Comparison of ENCODE assay signal across 12 cellular contexts in genomic region chr17:43333438-43333943, GRCh38.
A peak's percentile ranks its signal among the peaks of the same experiment; 100 is the strongest.
DNase-seq lines count a peak whose midpoint lies in the region; ATAC-seq and TF ChIP-seq lines count a peak whose summit lies in the region.
"Had no signal": no experiment of that assay in that cellular context is flagged by ENCODE, and none has a peak within 500 bp of the region (broad histone marks: within the 10 kb centered on the region; RNA-seq: fewer than 3 reads in every experiment).

No MANE protein-coding gene starts in this region.

- H3K79me2 ChIP-seq in neural progenitor cell (ENCODE audit: low read depth) = no peaks in the 10 kb centered on the region

- H3K4me3 Mint-ChIP-seq in HFFc6 (peak overlapping the region; percentile 57; the same call in 1 of the 2 replicates), neural progenitor cell (peak overlapping the region; percentile 8)
- peak overlapping the region; percentile 26 for H3K4me3 Mint-ChIP-seq in activated T-helper 17 cell treated with anti-CD3 and anti-CD28 coated beads, Interleukin-2, amount 50 U/mL, for 72 hours
- no peak overlapping the region for H3K4me3 Mint-ChIP-seq in CD8-positive, alpha-beta memory T cell
- H3K4me3 Mint-ChIP-seq: activated CD8-positive, alpha-beta T cell treated with anti-CD3 and anti-CD28 coated beads for 36 hours had no signal

- H3K4me3 ChIP-seq in BLaER1 (peak overlapping the region; percentile 51), neural progenitor cell (no peak overlapping the region)
- H3K4me3 ChIP-seq in CD8-positive, alpha-beta memory T cell (ENCODE audit: low read length) = no peak overlapping the region
- H3K4me3 ChIP-seq: adrenal gland had no signal

- peak overlapping the region; percentile 52 for H3K27ac ChIP-seq in BLaER1
- no peak overlapping the region for H3K27ac ChIP-seq in neural progenitor cell
- H3K27ac ChIP-seq in CD8-positive, alpha-beta memory T cell (ENCODE audit: low read depth, low read length) = no peak overlapping the region

- H3K36me3 ChIP-seq in BLaER1 (no peaks in the 10 kb centered on the region), neural progenitor cell (no peaks in the 10 kb centered on the region)
- H3K36me3 ChIP-seq in CD8-positive, alpha-beta memory T cell (ENCODE audit: insufficient read depth, low read length) = no peaks in the 10 kb centered on the region
- H3K36me3 ChIP-seq: adrenal gland had no signal

- H3K36me3 Mint-ChIP-seq in HFFc6 (ENCODE audit: low read depth) (no peaks in the 10 kb centered on the region), neural progenitor cell (no peaks in the 10 kb centered on the region)
- no peaks in the 10 kb centered on the region for H3K36me3 Mint-ChIP-seq in activated T-helper 17 cell treated with anti-CD3 and anti-CD28 coated beads, Interleukin-2, amount 50 U/mL, for 72 hours (ENCODE audit: low read depth)
- no peaks in the 10 kb centered on the region for H3K36me3 Mint-ChIP-seq in CD8-positive, alpha-beta memory T cell

- H3K4me1 ChIP-seq in BLaER1 (peaks cover 31% of the 10 kb centered on the region), neural progenitor cell (peaks cover 36% of the 10 kb centered on the region)
- peaks cover 6% of the 10 kb centered on the region for H3K4me1 ChIP-seq in CD8-positive, alpha-beta memory T cell (ENCODE audit: insufficient read depth, low read length)

- H3K4me1 Mint-ChIP-seq in HFFc6 (ENCODE audit: low read depth) = peaks cover 46% of the 10 kb centered on the region
- peaks cover 11% of the 10 kb centered on the region for H3K4me1 Mint-ChIP-seq in activated T-helper 17 cell treated with anti-CD3 and anti-CD28 coated beads, Interleukin-2, amount 50 U/mL, for 72 hours
- H3K4me1 Mint-ChIP-seq in neural progenitor cell = peaks cover 27% of the 10 kb centered on the region
- peaks cover 9 to 15% (median 14%) of the 10 kb centered on the region in 3 donors for H3K4me1 Mint-ChIP-seq in CD8-positive, alpha-beta memory T cell

- POLR2A ChIA-PET in CD8-positive, alpha-beta memory T cell (lab: Charles Lee) = no interaction called here

- H4K20me1 ChIP-seq in BLaER1 = no peaks in the 10 kb centered on the region
- peaks cover 4% of the 10 kb centered on the region for H4K20me1 ChIP-seq in neural progenitor cell (ENCODE audit: low read depth)

- H3K27me3 ChIP-seq in BLaER1 (no peaks in the 10 kb centered on the region), neural progenitor cell (no peaks in the 10 kb centered on the region)
- H3K27me3 ChIP-seq in CD8-positive, alpha-beta memory T cell (ENCODE audit: insufficient read depth, low read length, poor library complexity, severe bottlenecking) = no peaks in the 10 kb centered on the region
- H3K27me3 ChIP-seq: adrenal gland had no signal

- H3K4me2 ChIP-seq in BLaER1 (peak overlapping the region; percentile 84), neural progenitor cell (no peak overlapping the region)

- peaks cover 55% of the 10 kb centered on the region for H3F3A ChIP-seq in neural progenitor cell (ENCODE audit: low read depth)

- no peak for TF ChIP-seq CTCF in HFFc6 (IDR thresholded peaks at IDR 0.05)
- no peak for TF ChIP-seq CTCF in neural progenitor cell (IDR thresholded peaks at IDR 0.05)

- DNase-seq in HFFc6 = no peak
- no peak for DNase-seq in neural progenitor cell (ENCODE audit: low spot score)
- DNase-seq in AG20443 (ENCODE audit: low spot score) = no peak
- DNase-seq in CD8-positive, alpha-beta memory T cell = no peak
- DNase-seq in DMS 273 (lab: John Stamatoyannopoulos, UW; ENCODE audit: unreplicated experiment) = no peak
- DNase-seq: NCI-H187 treated with DMSO at 0.1 percent for 48 hours had no signal

- CTCF ChIA-PET in CD8-positive, alpha-beta memory T cell (lab: Charles Lee) = interaction anchor here (1.1 to 5.3 kb wide), 10 partner anchors 10 to 335 kb away, joined by 3 to 47 read pairs (median 6); partner anchors contain the start of genes RPL27 and TMEM106A

- H3K9me3 Mint-ChIP-seq in HFFc6 = no peaks in the 10 kb centered on the region
- H3K9me3 Mint-ChIP-seq in activated T-helper 17 cell treated with anti-CD3 and anti-CD28 coated beads, Interleukin-2, amount 50 U/mL, for 72 hours = no peaks in the 10 kb centered on the region
- H3K9me3 Mint-ChIP-seq in neural progenitor cell = peaks cover 2% of the 10 kb centered on the region
- H3K9me3 Mint-ChIP-seq in CD8-positive, alpha-beta memory T cell = no peaks in the 10 kb centered on the region
- H3K9me3 Mint-ChIP-seq: activated CD8-positive, alpha-beta T cell treated with anti-CD3 and anti-CD28 coated beads for 36 hours; stimulated activated naive CD8-positive, alpha-beta T cell treated with anti-CD3 and anti-CD28 coated beads, Interleukin-15, amount 100 ng/mL, for 72 hours had no signal

- no peak for ATAC-seq in activated T-helper 17 cell treated with anti-CD3 and anti-CD28 coated beads, Interleukin-2, amount 50 U/mL, for 72 hours (replicated peaks)
- ATAC-seq in HG03045 (IDR thresholded peaks at IDR 0.05; ENCODE audit: unreplicated experiment) = no peak

- H2AFZ ChIP-seq in neural progenitor cell (replicated peaks) = no peak overlapping the region

- H3K27ac Mint-ChIP-seq in HFFc6 (peak overlapping the region; percentile 40), neural progenitor cell (peak overlapping the region; percentile 43)
- H3K27ac Mint-ChIP-seq in activated T-helper 17 cell treated with anti-CD3 and anti-CD28 coated beads, Interleukin-2, amount 50 U/mL, for 72 hours = peak overlapping the region; percentile 58
- H3K27ac Mint-ChIP-seq in CD8-positive, alpha-beta memory T cell = peak overlapping the region in 2 of 8 donors; percentile 11 to 56
- H3K27ac Mint-ChIP-seq: stimulated activated naive CD8-positive, alpha-beta T cell treated with anti-CD3 and anti-CD28 coated beads, Interleukin-15, amount 100 ng/mL, for 72 hours had no signal

- H3K27me3 Mint-ChIP-seq in HFFc6 (ENCODE audit: insufficient read depth) = peaks cover 5% of the 10 kb centered on the region
- H3K27me3 Mint-ChIP-seq in activated T-helper 17 cell treated with anti-CD3 and anti-CD28 coated beads, Interleukin-2, amount 50 U/mL, for 72 hours = peaks cover 10% of the 10 kb centered on the region
- peaks cover 2% of the 10 kb centered on the region for H3K27me3 Mint-ChIP-seq in neural progenitor cell (ENCODE audit: insufficient read depth, low read depth)
- H3K27me3 Mint-ChIP-seq in CD8-positive, alpha-beta memory T cell = peaks cover 9 to 17% of the 10 kb centered on the region in 2 donors

- H3K9me3 ChIP-seq in BLaER1 (no peaks in the 10 kb centered on the region), neural progenitor cell (ENCODE audit: low read depth) (no peaks in the 10 kb centered on the region)
- no peaks in the 10 kb centered on the region for H3K9me3 ChIP-seq in CD8-positive, alpha-beta memory T cell (ENCODE audit: low read length)
- H3K9me3 ChIP-seq: adrenal gland had no signal

- peak overlapping the region; percentile 53 for H3K9ac ChIP-seq in BLaER1
- H3K9ac ChIP-seq in neural progenitor cell = no peak overlapping the region

Comparison
In these comparisons a context has a peak if more than half of its experiments do, and no peak if none do; other contexts are left out.
1. H3K4me3 Mint-ChIP-seq: peak in HFFc6 (single experiment), activated T-helper 17 cell treated with anti-CD3 and anti-CD28 coated beads, Interleukin-2, amount 50 U/mL, for 72 hours (single experiment) and neural progenitor cell (single experiment); none in CD8-positive, alpha-beta memory T cell (0 of 7).